Comparison of ENCODE assay signal across 20 cellular contexts in genomic region chr3:7745711-7746110, GRCh38.
DNase-seq lines count a peak whose midpoint lies in the region; ATAC-seq and TF ChIP-seq lines count a peak whose summit lies in the region.
"Had no signal": no experiment of that assay in that cellular context is flagged by ENCODE, and none has a peak within 500 bp of the region (broad histone marks: within the 10 kb centered on the region; RNA-seq: fewer than 3 reads in every experiment).

No MANE protein-coding gene starts in this region.

- H3K27me3 ChIP-seq in breast epithelium: no peaks in the 10 kb centered on the region
- no peaks in the 10 kb centered on the region for H3K27me3 ChIP-seq in esophagus muscularis mucosa
- H3K27me3 ChIP-seq: BLaER1 had no signal

- no peak overlapping the region for H3K27ac Mint-ChIP-seq in MCF 10A (ENCODE audit: low read depth, unreplicated experiment)
- H3K27ac Mint-ChIP-seq: B cell; CD4-positive, CD25-positive, alpha-beta regulatory T cell; CD8-positive, alpha-beta T cell; H9 had no signal

- 82% methylated on average over 1 of the region's 1 CpG for WGBS in esophagus muscularis mucosa

- peak; percentile 13 for DNase-seq in MCF 10A (ENCODE audit: unreplicated experiment)
- DNase-seq in breast epithelium (ENCODE audit: low spot score in 2 of 2): no peak
- DNase-seq in epithelial cell of esophagus (ENCODE audit: low read depth): peak; percentile 61
- DNase-seq in esophagus muscularis mucosa (ENCODE audit: extremely low spot score): peak; percentile 39
- DNase-seq in renal cortical epithelial cell (ENCODE audit: low read depth): peak; percentile 27
- no peak for DNase-seq in DMS53 treated with DMSO at 0.1 percent for 48 hours (lab: John Stamatoyannopoulos, UW; ENCODE audit: unreplicated experiment)
- DNase-seq in NCI-H2171 treated with DMSO at 0.1 percent for 48 hours (lab: John Stamatoyannopoulos, UW): no peak
- DNase-seq: Caco-2; CD4-positive, CD25-positive, alpha-beta regulatory T cell; CD8-positive, alpha-beta T cell; DMS153; DMS79 treated with DMSO at 0.1 percent for 48 hours; GF-D8; GM23248; H9 had no signal

- intact Hi-C loops in MCF 10A (cut with micrococcal nuclease): no loop called here
- intact Hi-C loops in breast epithelium (cut with DNase I; ENCODE audit: low total_unique reads): no loop called here
- intact Hi-C loops in esophagus muscularis mucosa (cut with DNase I): no loop called here

- H3K4me3 ChIP-seq in breast epithelium: no peak overlapping the region
- no peak overlapping the region for H3K4me3 ChIP-seq in epithelial cell of esophagus (ENCODE audit: low read length)
- no peak overlapping the region for H3K4me3 ChIP-seq in esophagus muscularis mucosa
- H3K4me3 ChIP-seq: BLaER1, GM23248 had no signal

- TF ChIP-seq POLR2A in breast epithelium (IDR thresholded peaks at IDR 0.05) (no peak), esophagus muscularis mucosa (IDR thresholded peaks at IDR 0.05; ENCODE audit: low read depth) (no peak), GM18505 (IDR thresholded peaks at IDR 0.05; ENCODE audit: borderline replicate concordance, extremely low read depth, insufficient read depth, insufficient read length) (no peak)

- H3K4me1 Mint-ChIP-seq in MCF 10A (ENCODE audit: insufficient read depth, unreplicated experiment): peaks cover 12% of the 10 kb centered on the region
- H3K4me1 Mint-ChIP-seq: B cell; CD4-positive, CD25-positive, alpha-beta regulatory T cell had no signal

- no peak for ATAC-seq in GM18505 (IDR thresholded peaks at IDR 0.05; ENCODE audit: unreplicated experiment)
- ATAC-seq: CD8-positive, alpha-beta T cell had no signal

- no peaks in the 10 kb centered on the region for H3K9me3 Mint-ChIP-seq in MCF 10A (ENCODE audit: unreplicated experiment)
- H3K9me3 Mint-ChIP-seq: CD8-positive, alpha-beta T cell; H9 had no signal

- no TSS peak for BruUV-seq in MCF 10A (replicated peaks; lab: Mats Ljungman, UMichigan)

- H3K4me3 Mint-ChIP-seq in MCF 10A (ENCODE audit: unreplicated experiment): no peak overlapping the region
- H3K4me3 Mint-ChIP-seq: B cell; CD4-positive, CD25-positive, alpha-beta regulatory T cell; CD8-positive, alpha-beta T cell; H9 had no signal

- H3K9me3 ChIP-seq in breast epithelium: no peaks in the 10 kb centered on the region
- H3K9me3 ChIP-seq in esophagus muscularis mucosa: no peaks in the 10 kb centered on the region
- H3K9me3 ChIP-seq: BLaER1, Caco-2 had no signal

- TF ChIP-seq EP300 in esophagus muscularis mucosa (IDR thresholded peaks at IDR 0.05): no peak

- H3K36me3 Mint-ChIP-seq in MCF 10A (ENCODE audit: insufficient read depth, unreplicated experiment): no peaks in the 10 kb centered on the region
- H3K36me3 Mint-ChIP-seq: CD4-positive, CD25-positive, alpha-beta regulatory T cell; CD8-positive, alpha-beta T cell had no signal

- H3K27me3 Mint-ChIP-seq in MCF 10A (ENCODE audit: insufficient read depth, unreplicated experiment): no peaks in the 10 kb centered on the region
- H3K27me3 Mint-ChIP-seq: B cell; CD4-positive, CD25-positive, alpha-beta regulatory T cell had no signal

- H3K36me3 ChIP-seq in breast epithelium: no peaks in the 10 kb centered on the region
- no peaks in the 10 kb centered on the region for H3K36me3 ChIP-seq in esophagus muscularis mucosa
- H3K36me3 ChIP-seq: BLaER1 had no signal

- POLR2A ChIA-PET in MCF 10A (lab: Yijun Ruan, JAX): interaction anchor here (0.7 kb wide), 1 partner anchor 9 kb away, joined by 5 read pairs; no protein-coding TSS in a partner anchor

- CTCF ChIA-PET in MCF 10A (lab: Yijun Ruan, JAX): interaction anchor here (0.6 kb wide), 1 partner anchor 573 kb away, joined by 3 read pairs; no protein-coding TSS in a partner anchor

- TF ChIP-seq CTCF in MCF 10A (IDR thresholded peaks at IDR 0.05; ENCODE audit: unreplicated experiment): no peak
- no peak for TF ChIP-seq CTCF in breast epithelium (IDR thresholded peaks at IDR 0.05)
- no peak for TF ChIP-seq CTCF in epithelial cell of esophagus (IDR thresholded peaks at IDR 0.05; ENCODE audit: insufficient read depth, low read depth, low read length, missing control alignments)
- TF ChIP-seq CTCF in esophagus muscularis mucosa (IDR thresholded peaks at IDR 0.05): no peak

- H3K4me1 ChIP-seq in breast epithelium (no peaks in the 10 kb centered on the region), esophagus muscularis mucosa (no peaks in the 10 kb centered on the region)
- H3K4me1 ChIP-seq: BLaER1, Caco-2 had no signal

- no peak overlapping the region for H3K27ac ChIP-seq in breast epithelium
- H3K27ac ChIP-seq in esophagus muscularis mucosa (replicated peaks in 1 of 4): no peak overlapping the region
- H3K27ac ChIP-seq: 22Rv1, BLaER1, C4-2B, GM23248 had no signal

Comparison
In these comparisons a context has a peak if more than half of its experiments do, and no peak if none do; other contexts are left out.
1. DNase-seq: peak in MCF 10A (single experiment), epithelial cell of esophagus (single experiment), esophagus muscularis mucosa (single experiment) and renal cortical epithelial cell (single experiment); none in breast epithelium (0 of 2), DMS53 treated with DMSO at 0.1 percent for 48 hours (single experiment) and NCI-H2171 treated with DMSO at 0.1 percent for 48 hours (single experiment).